Comparison of ENCODE assay signal across 10 cellular contexts in the genomic region with DNA sequence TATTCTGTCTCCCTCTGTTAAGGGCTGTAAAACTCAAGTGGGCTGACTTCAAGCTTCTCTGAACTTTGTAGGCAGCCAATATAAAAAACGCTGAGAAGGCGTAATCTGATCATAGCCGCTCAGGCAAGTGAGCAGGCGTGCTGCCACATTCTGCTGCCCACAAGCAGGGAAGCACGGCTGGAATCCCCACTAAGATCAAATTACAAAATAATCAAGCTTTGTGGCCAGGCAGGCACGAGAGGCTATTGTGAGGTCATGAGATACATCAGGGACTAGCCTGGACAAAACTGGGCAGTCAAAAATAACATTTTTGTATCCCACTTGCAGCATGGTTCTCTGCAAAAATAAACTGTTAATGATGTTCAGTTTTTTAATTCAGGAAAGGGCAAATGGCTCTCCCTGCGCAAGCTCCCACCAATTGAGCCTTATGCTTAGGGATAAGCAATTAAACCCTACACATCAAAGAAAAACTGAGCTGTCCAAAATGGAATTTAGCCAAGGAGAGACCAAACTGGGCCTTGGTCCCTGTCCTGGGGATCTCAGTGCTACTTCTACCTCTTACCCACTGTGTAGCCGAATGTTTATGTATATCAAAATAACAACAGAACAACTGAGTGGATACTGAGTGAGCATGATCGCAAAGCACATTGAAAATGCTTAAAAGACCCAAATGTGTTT.
DNase-seq lines count a peak whose midpoint lies in the region; ATAC-seq and TF ChIP-seq lines count a peak whose summit lies in the region.
"Had no signal": no experiment of that assay in that cellular context is flagged by ENCODE, and none has a peak within 500 bp of the region (broad histone marks: within the 10 kb centered on the region; RNA-seq: fewer than 3 reads in every experiment).

No MANE protein-coding gene starts in this region.

- H3K27ac ChIP-seq in osteoblast (ENCODE audit: low read depth, low read length): peak overlapping the region; percentile 39
- H3K27ac ChIP-seq: uterus had no signal

- no peaks in the 10 kb centered on the region for H3K27me3 Mint-ChIP-seq in activated T-helper 2 cell treated with anti-CD3 and anti-CD28 coated beads, Interferon-gamma antibody, Interleukin-2, Interleukin-4, amounts not matched to agents 10 μg/mL and 5 μg/mL and 100 μg/mL, durations not matched to agents 14 hours and 24 hours and 36 hours (ENCODE audit: low read depth)
- H3K27me3 Mint-ChIP-seq: IgD-negative memory B cell had no signal

- DNase-seq in H7 (peak; percentile 12), NCI-H82 treated with DMSO at 0.1 percent for 48 hours (lab: John Stamatoyannopoulos, UW; ENCODE audit: unreplicated experiment) (peak; percentile 54), erythroblast (lab: John Stamatoyannopoulos, UW) (peak; percentile 33 to 39), osteoblast (ENCODE audit: insufficient read length, low spot score, missing footprints) (no peak), GF-D8 (lab: John Stamatoyannopoulos, UW) (no peak)
- no peak for DNase-seq in activated CD4-positive, alpha-beta T cell treated with anti-CD3 and anti-CD28 coated beads, Interleukin-2, amount 50 U/mL, for 1 hour
- no peak for DNase-seq in activated T-helper 2 cell treated with anti-CD3 and anti-CD28 coated beads, Interferon-gamma antibody, Interleukin-2, Interleukin-4, amounts not matched to agents 10 μg/mL and 5 μg/mL and 100 μg/mL, durations not matched to agents 14 hours and 24 hours and 36 hours (ENCODE audit: low spot score)

- no peaks in the 10 kb centered on the region for H3K27me3 ChIP-seq in H7 (ENCODE audit: control insufficient read depth, insufficient read depth, low read length)
- no peaks in the 10 kb centered on the region for H3K27me3 ChIP-seq in osteoblast (ENCODE audit: insufficient read depth, low read length)
- H3K27me3 ChIP-seq: uterus had no signal

- no peak for TF ChIP-seq POLR2A in erythroblast (IDR thresholded peaks at IDR 0.05; ENCODE audit: low read length)

- H3K9me3 Mint-ChIP-seq in activated T-helper 2 cell treated with anti-CD3 and anti-CD28 coated beads, Interferon-gamma antibody, Interleukin-2, Interleukin-4, amounts not matched to agents 10 μg/mL and 5 μg/mL and 100 μg/mL, durations not matched to agents 14 hours and 24 hours and 36 hours: no peaks in the 10 kb centered on the region
- H3K9me3 Mint-ChIP-seq: IgD-negative memory B cell had no signal

- H4K20me1 ChIP-seq in osteoblast (ENCODE audit: insufficient read depth, low read length): no peaks in the 10 kb centered on the region

- H3K36me3 Mint-ChIP-seq in activated T-helper 2 cell treated with anti-CD3 and anti-CD28 coated beads, Interferon-gamma antibody, Interleukin-2, Interleukin-4, amounts not matched to agents 10 μg/mL and 5 μg/mL and 100 μg/mL, durations not matched to agents 14 hours and 24 hours and 36 hours (ENCODE audit: low read depth): no peaks in the 10 kb centered on the region

- H3K4me3 Mint-ChIP-seq in activated T-helper 2 cell treated with anti-CD3 and anti-CD28 coated beads, Interferon-gamma antibody, Interleukin-2, Interleukin-4, amounts not matched to agents 10 μg/mL and 5 μg/mL and 100 μg/mL, durations not matched to agents 14 hours and 24 hours and 36 hours (ENCODE audit: low read depth): no peak overlapping the region

- TF ChIP-seq CTCF in osteoblast (IDR thresholded peaks at IDR 0.05; ENCODE audit: extremely low read depth, low read depth, low read length): no peak

- H3K79me2 ChIP-seq in osteoblast (ENCODE audit: insufficient read depth, low read length): no peaks in the 10 kb centered on the region

- intact Hi-C loops in activated T-helper 2 cell treated with anti-CD3 and anti-CD28 coated beads, Interferon-gamma antibody, Interleukin-2, Interleukin-4, amounts not matched to agents 10 μg/mL and 5 μg/mL and 100 μg/mL, durations not matched to agents 14 hours and 24 hours and 36 hours (cut with micrococcal nuclease): no loop called here

- H3K36me3 ChIP-seq in H7 (replicated peaks; ENCODE audit: control insufficient read depth, insufficient read depth, low read length): no peaks in the 10 kb centered on the region
- no peaks in the 10 kb centered on the region for H3K36me3 ChIP-seq in osteoblast (ENCODE audit: insufficient read depth, low read length)
- H3K36me3 ChIP-seq: uterus had no signal

- no peak for ATAC-seq in HG03354 (IDR thresholded peaks at IDR 0.05; ENCODE audit: poor library complexity, severe bottlenecking, unreplicated experiment)

- H3K4me1 ChIP-seq in osteoblast (ENCODE audit: insufficient read depth, low read length): peaks cover 28% of the 10 kb centered on the region
- H3K4me1 ChIP-seq: uterus had no signal

- no peak overlapping the region for H2AFZ ChIP-seq in osteoblast (ENCODE audit: low read length)

- no peak overlapping the region for H3K27ac Mint-ChIP-seq in activated T-helper 2 cell treated with anti-CD3 and anti-CD28 coated beads, Interferon-gamma antibody, Interleukin-2, Interleukin-4, amounts not matched to agents 10 μg/mL and 5 μg/mL and 100 μg/mL, durations not matched to agents 14 hours and 24 hours and 36 hours

- H3K4me3 ChIP-seq in H7 (ENCODE audit: insufficient read depth, low read depth, low read length) (no peak overlapping the region), osteoblast (ENCODE audit: insufficient read depth, low read length) (no peak overlapping the region)
- H3K4me3 ChIP-seq: uterus had no signal

- H3K4me1 Mint-ChIP-seq in activated T-helper 2 cell treated with anti-CD3 and anti-CD28 coated beads, Interferon-gamma antibody, Interleukin-2, Interleukin-4, amounts not matched to agents 10 μg/mL and 5 μg/mL and 100 μg/mL, durations not matched to agents 14 hours and 24 hours and 36 hours (ENCODE audit: low read depth): no peaks in the 10 kb centered on the region

- no peaks in the 10 kb centered on the region for H3K9me3 ChIP-seq in osteoblast (ENCODE audit: low read depth, low read length)
- H3K9me3 ChIP-seq: uterus had no signal

- H3K4me2 ChIP-seq in osteoblast (ENCODE audit: insufficient read depth, low read length): peak overlapping the region; percentile 49

Comparison
In these comparisons a context has a peak if more than half of its experiments do, and no peak if none do; other contexts are left out.
1. DNase-seq: peak in H7 (single experiment), NCI-H82 treated with DMSO at 0.1 percent for 48 hours (single experiment) and erythroblast (2 of 2); none in osteoblast (single experiment), activated CD4-positive, alpha-beta T cell treated with anti-CD3 and anti-CD28 coated beads, Interleukin-2, amount 50 U/mL, for 1 hour (single experiment), activated T-helper 2 cell treated with anti-CD3 and anti-CD28 coated beads, Interferon-gamma antibody, Interleukin-2, Interleukin-4, amounts not matched to agents 10 μg/mL and 5 μg/mL and 100 μg/mL, durations not matched to agents 14 hours and 24 hours and 36 hours (single experiment) and GF-D8 (single experiment).